Comparison of ENCODE assay signal across 12 cellular contexts in the genomic region with DNA sequence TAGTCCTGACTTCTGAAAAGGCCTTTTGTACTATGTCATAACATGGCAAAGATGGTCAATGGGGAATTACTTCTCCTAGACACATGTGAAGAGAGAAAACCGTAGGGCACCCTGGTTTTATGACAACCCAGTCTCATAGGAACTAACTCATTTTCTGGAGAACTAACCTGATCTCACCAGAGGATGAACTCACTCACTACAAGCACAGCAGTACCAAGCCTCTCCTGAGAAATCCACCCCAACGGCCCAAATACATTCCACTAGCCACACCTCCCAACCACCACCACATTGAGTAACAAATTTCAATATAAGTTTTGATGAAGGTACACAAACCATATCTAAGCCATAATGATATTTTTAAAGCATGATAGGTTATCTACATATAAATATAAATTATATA.
DNase-seq lines count a peak whose midpoint lies in the region; ATAC-seq and TF ChIP-seq lines count a peak whose summit lies in the region.
"Had no signal": no experiment of that assay in that cellular context is flagged by ENCODE, and none has a peak within 500 bp of the region (broad histone marks: within the 10 kb centered on the region; RNA-seq: fewer than 3 reads in every experiment).

No MANE protein-coding gene starts in this region.

- H3K9me3 Mint-ChIP-seq in WTC11 = no peaks in the 10 kb centered on the region
- H3K9me3 Mint-ChIP-seq in osteocyte (ENCODE audit: unreplicated experiment) = no peaks in the 10 kb centered on the region
- H3K9me3 Mint-ChIP-seq: CD4-positive, alpha-beta T cell had no signal

- DNase-seq in H7 = peak; percentile 6
- DNase-seq in WTC11 (ENCODE audit: low spot score) = no peak
- DNase-seq in iPS-NIHi7 (ENCODE audit: extremely low spot score) = peak; percentile 12
- no peak for DNase-seq in GM10248 (ENCODE audit: extremely low spot score)
- DNase-seq in effector CD8-positive, alpha-beta T cell (lab: John Stamatoyannopoulos, UW) = no peak
- no peak for DNase-seq in midbrain (lab: John Stamatoyannopoulos, UW)
- no peak for DNase-seq in osteocyte (ENCODE audit: extremely low spot score, unreplicated experiment)
- DNase-seq: AML-193; Caco-2; CD4-positive, alpha-beta T cell; IMR-90 had no signal

- H3K27me3 ChIP-seq in H7 (ENCODE audit: control insufficient read depth, insufficient read depth, low read length) = no peaks in the 10 kb centered on the region

- H3K4me3 Mint-ChIP-seq in WTC11 (no peak overlapping the region), osteocyte (ENCODE audit: unreplicated experiment) (no peak overlapping the region)
- H3K4me3 Mint-ChIP-seq: CD4-positive, alpha-beta T cell had no signal

- POLR2A ChIA-PET in WTC11 (lab: Charles Lee) = no interaction called here
- POLR2A ChIA-PET in GM10248 (lab: Yijun Ruan, JAX) = no interaction called here

- H3K27me3 Mint-ChIP-seq in WTC11 (ENCODE audit: low read depth) (no peaks in the 10 kb centered on the region), osteocyte (ENCODE audit: unreplicated experiment) (no peaks in the 10 kb centered on the region)
- H3K27me3 Mint-ChIP-seq: CD4-positive, alpha-beta T cell had no signal

- H3K4me1 Mint-ChIP-seq in WTC11 (peaks cover 11% of the 10 kb centered on the region; the same call in 1 of the 2 replicates), osteocyte (ENCODE audit: unreplicated experiment) (no peaks in the 10 kb centered on the region)

- CTCF ChIA-PET in WTC11 (lab: Charles Lee) (no interaction called here), GM10248 (lab: Yijun Ruan, JAX) (no interaction called here)

- TF ChIP-seq CTCF in WTC11 (IDR thresholded peaks at IDR 0.05) (no peak), GM10248 (IDR thresholded peaks at IDR 0.05; ENCODE audit: control extremely low read depth, extremely low read depth, low read depth, missing control alignments) (no peak), osteocyte (IDR thresholded peaks at IDR 0.05) (no peak)

- no peaks in the 10 kb centered on the region for H3K36me3 ChIP-seq in H7 (replicated peaks; ENCODE audit: control insufficient read depth, insufficient read depth, low read length)

- H3K27ac Mint-ChIP-seq in WTC11 = no peak overlapping the region
- no peak overlapping the region for H3K27ac Mint-ChIP-seq in osteocyte (ENCODE audit: unreplicated experiment)
- H3K27ac Mint-ChIP-seq: CD4-positive, alpha-beta T cell had no signal

- peak; percentile 87 for ATAC-seq in WTC11
- ATAC-seq: K562 had no signal

- no peak overlapping the region for H3K4me3 ChIP-seq in H7 (ENCODE audit: insufficient read depth, low read depth, low read length)
- H3K4me3 ChIP-seq: K562 had no signal

- no peaks in the 10 kb centered on the region for H3K36me3 Mint-ChIP-seq in WTC11
- no peaks in the 10 kb centered on the region for H3K36me3 Mint-ChIP-seq in osteocyte (ENCODE audit: unreplicated experiment)

TF ChIP-seq in WTC11, 78 proteins besides CTCF, POLR2A, EP300 and RAD21 (continues in another document):
- TF ChIP-seq AR (CRISPR knock-in tag; IDR thresholded peaks at IDR 0.05) (no peak), HMGA2 (CRISPR knock-in tag; IDR thresholded peaks at IDR 0.05) (no peak), ZNF396 (CRISPR knock-in tag; IDR thresholded peaks at IDR 0.05; ENCODE audit: borderline replicate concordance) (no peak), KAT7 (CRISPR knock-in tag; IDR thresholded peaks at IDR 0.05; ENCODE audit: borderline replicate concordance) (no peak), ATF6 (CRISPR knock-in tag; IDR thresholded peaks at IDR 0.05) (no peak), ERG (CRISPR knock-in tag; IDR thresholded peaks at IDR 0.05) (no peak), ZNF263 (CRISPR knock-in tag; IDR thresholded peaks at IDR 0.05; ENCODE audit: low read depth) (no peak), ATF1 (CRISPR knock-in tag; IDR thresholded peaks at IDR 0.05) (no peak), PRRX2 (CRISPR knock-in tag; IDR thresholded peaks at IDR 0.05) (no peak), TCF7 (CRISPR knock-in tag; IDR thresholded peaks at IDR 0.05; ENCODE audit: low read depth) (no peak), USF2 (CRISPR knock-in tag; IDR thresholded peaks at IDR 0.05) (no peak)
- TF ChIP-seq, protein P1, sequence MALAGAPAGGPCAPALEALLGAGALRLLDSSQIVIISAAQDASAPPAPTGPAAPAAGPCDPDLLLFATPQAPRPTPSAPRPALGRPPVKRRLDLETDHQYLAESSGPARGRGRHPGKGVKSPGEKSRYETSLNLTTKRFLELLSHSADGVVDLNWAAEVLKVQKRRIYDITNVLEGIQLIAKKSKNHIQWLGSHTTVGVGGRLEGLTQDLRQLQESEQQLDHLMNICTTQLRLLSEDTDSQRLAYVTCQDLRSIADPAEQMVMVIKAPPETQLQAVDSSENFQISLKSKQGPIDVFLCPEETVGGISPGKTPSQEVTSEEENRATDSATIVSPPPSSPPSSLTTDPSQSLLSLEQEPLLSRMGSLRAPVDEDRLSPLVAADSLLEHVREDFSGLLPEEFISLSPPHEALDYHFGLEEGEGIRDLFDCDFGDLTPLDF (CRISPR knock-in tag; IDR thresholded peaks at IDR 0.05) = no peak
- TF ChIP-seq, protein P2, sequence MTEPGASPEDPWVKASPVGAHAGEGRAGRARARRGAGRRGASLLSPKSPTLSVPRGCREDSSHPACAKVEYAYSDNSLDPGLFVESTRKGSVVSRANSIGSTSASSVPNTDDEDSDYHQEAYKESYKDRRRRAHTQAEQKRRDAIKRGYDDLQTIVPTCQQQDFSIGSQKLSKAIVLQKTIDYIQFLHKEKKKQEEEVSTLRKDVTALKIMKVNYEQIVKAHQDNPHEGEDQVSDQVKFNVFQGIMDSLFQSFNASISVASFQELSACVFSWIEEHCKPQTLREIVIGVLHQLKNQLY (CRISPR knock-in tag; IDR thresholded peaks at IDR 0.05) = no peak

Comparison
In these comparisons a context has a peak if more than half of its experiments do, and no peak if none do; other contexts are left out.
1. DNase-seq: peak in H7 (single experiment) and iPS-NIHi7 (single experiment); none in WTC11 (single experiment), GM10248 (single experiment), effector CD8-positive, alpha-beta T cell (single experiment), midbrain (single experiment) and osteocyte (single experiment).